In genomic region chr3:108562565-108562964, GRCh38 we compare ENCODE assay signal across 35 cellular contexts. TPM values are rescaled to one million over a fixed set of nuclear protein-coding genes. Genes with fewer than 3 reads are reported as not detected.
"Had no signal": no experiment of that assay in that cellular context is flagged by ENCODE, and none has a peak within 500 bp of the region (broad histone marks: within the 10 kb centered on the region; RNA-seq: fewer than 3 reads in every experiment).

No MANE protein-coding gene starts in this region.

- H3K9me3 ChIP-seq: ascending aorta, body of pancreas, breast epithelium had no signal

- ATAC-seq: activated naive CD4-positive, alpha-beta T cell treated with anti-CD3 and anti-CD28 coated beads, Interleukin-2, amount 50 U/mL, for 72 hours; activated naive CD8-positive, alpha-beta T cell treated with anti-CD3 and anti-CD28 coated beads, Interleukin-2, amount 50 U/mL, for 24 hours; activated T-cell treated with anti-CD3 and anti-CD28 coated beads, Interleukin-2, amount 50 U/mL, for 4 hours; activated T-cell treated with anti-CD3 and anti-CD28 coated beads, Interleukin-2, amount 50 U/mL, for 72 hours; activated T-helper 17 cell treated with anti-CD3 and anti-CD28 coated beads, Interleukin-2, amount 50 U/mL, for 72 hours; body of pancreas had no signal

- DNase-seq: activated effector memory CD4-positive, alpha-beta T cell treated with anti-CD3 and anti-CD28 coated beads, Interleukin-2, amount 50 U/mL, for 16 hours; activated effector memory CD4-positive, alpha-beta T cell treated with Interleukin-2 at 50 U/mL for 16 hours; activated gamma-delta T cell; activated gamma-delta T cell treated with Interleukin-2 at 50 U/mL for 16 hours; activated naive CD4-positive, alpha-beta T cell; activated naive CD4-positive, alpha-beta T cell treated with anti-CD3 and anti-CD28 coated beads for 36 hours; activated naive CD4-positive, alpha-beta T cell treated with anti-CD3 and anti-CD28 coated beads, Interleukin-2, amount 10 ng/mL, durations not matched to agents 7 days and 5 days; activated naive CD4-positive, alpha-beta T cell treated with anti-CD3 and anti-CD28 coated beads, Interleukin-2, amount 50 U/mL, for 16 hours; activated naive CD4-positive, alpha-beta T cell treated with Interleukin-2 at 50 U/mL for 16 hours; activated naive CD8-positive, alpha-beta T cell treated with anti-CD3 and anti-CD28 coated beads for 36 hours; activated naive CD8-positive, alpha-beta T cell treated with anti-CD3 and anti-CD28 coated beads, Interleukin-2, amount 10 ng/mL, durations not matched to agents 7 days and 5 days; activated naive CD8-positive, alpha-beta T cell treated with anti-CD3 and anti-CD28 coated beads, Interleukin-2, amount 50 U/mL, for 24 hours; activated T-cell treated with anti-CD3 and anti-CD28 coated beads for 4 hours; activated T-cell treated with anti-CD3 and anti-CD28 coated beads, Interleukin-2, amount 50 U/mL, for 1 hour; activated T-cell treated with anti-CD3 and anti-CD28 coated beads, Interleukin-2, amount 50 U/mL, for 24 hours; activated T-cell treated with anti-CD3 and anti-CD28 coated beads, Interleukin-2, amount 50 U/mL, for 4 hours; activated T-cell treated with anti-CD3 and anti-CD28 coated beads, Interleukin-2, amount 50 U/mL, for 48 hours; activated T-cell treated with anti-CD3 and anti-CD28 coated beads, Interleukin-2, amount 50 U/mL, for 72 hours; adrenal gland; amniotic stem cell; amygdala; anterior cingulate cortex; aorta; body of pancreas; brain microvascular endothelial cell; caudate nucleus; central memory CD4-positive, alpha-beta T cell; cerebellar nuclear complex had no signal

- FAIRE-seq: astrocyte, bronchial epithelial cell had no signal

- H3K4me3 ChIP-seq: adrenal gland, ascending aorta, body of pancreas, breast epithelium, cardiac muscle cell had no signal

- H3K27me3 ChIP-seq: adrenal gland, ascending aorta, body of pancreas, brain microvascular endothelial cell, breast epithelium, cardiac muscle cell had no signal

- H3K27ac ChIP-seq: adrenal gland, ascending aorta, body of pancreas, brain microvascular endothelial cell, breast epithelium, cardiac muscle cell had no signal

- H3K4me1 ChIP-seq: adrenal gland, ascending aorta, body of pancreas, breast epithelium had no signal

- H3K36me3 ChIP-seq: adrenal gland, ascending aorta, brain microvascular endothelial cell, breast epithelium had no signal

RNA-seq across cellular contexts. Expression of gene CIP2A, which starts 26.7 kb away (rescaled TPM):
- total RNA-seq: ascending aorta had no signal

RNA-seq across cellular contexts. Expression of gene MYH15, which starts 52.2 kb away (rescaled TPM):
- total RNA-seq: ascending aorta, body of pancreas, breast epithelium had no signal
